In the genomic region with DNA sequence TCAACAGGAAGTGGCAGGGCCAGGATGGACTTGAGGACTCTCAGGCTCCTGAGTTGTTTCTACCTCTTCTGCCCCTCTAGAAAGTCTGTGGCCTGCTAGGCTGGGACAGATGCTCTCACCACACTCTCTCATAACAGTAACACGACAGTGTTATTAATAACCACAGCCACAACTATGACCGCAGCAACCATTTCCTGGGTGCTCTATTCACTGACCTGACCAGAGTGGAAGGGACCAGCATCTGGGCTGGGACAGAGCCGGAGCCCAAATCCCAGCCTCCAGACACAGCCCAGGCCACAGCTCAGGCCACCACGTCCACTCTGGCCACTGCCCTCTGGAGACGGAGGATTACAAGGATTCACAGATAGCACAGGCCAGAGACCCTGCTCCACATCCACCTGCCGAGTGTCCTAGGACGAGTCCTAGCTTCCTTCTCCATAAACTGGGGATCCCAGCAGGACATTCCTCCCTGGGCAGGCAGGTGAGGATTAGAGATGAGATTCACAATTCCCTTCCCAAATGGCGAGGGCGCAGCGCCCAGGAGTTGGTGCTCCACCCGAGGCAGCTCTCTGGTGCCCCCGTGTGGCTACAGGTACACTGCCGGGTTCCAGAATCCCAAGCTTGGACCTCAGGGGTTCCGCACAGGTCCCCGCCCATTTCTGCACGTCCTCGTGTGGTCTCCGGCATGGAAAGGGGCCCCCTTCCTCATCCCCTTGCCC, we compare ENCODE assay signal across 8 cellular contexts. TPM values are rescaled to one million over a fixed set of nuclear protein-coding genes. Genes with fewer than 3 reads are reported as not detected.
DNase-seq lines count a peak whose midpoint lies in the region; ATAC-seq and TF ChIP-seq lines count a peak whose summit lies in the region.

No MANE protein-coding gene starts in this region.

- H3K27me3 ChIP-seq in esophagus muscularis mucosa (peaks cover 0 to 83% (median 4%) of the 10 kb centered on the region in 4 donors), osteoblast (ENCODE audit: insufficient read depth, low read length) (peaks cover 4% of the 10 kb centered on the region)

- H3K36me3 ChIP-seq in esophagus muscularis mucosa (no peaks in the 10 kb centered on the region), osteoblast (ENCODE audit: insufficient read depth, low read length) (no peaks in the 10 kb centered on the region)

- H3K27ac Mint-ChIP-seq in activated CD8-positive, alpha-beta memory T cell treated with anti-CD3 and anti-CD28 coated beads, Interleukin-2, amount 10 ng/mL, durations not matched to agents 7 days and 5 days = no peak overlapping the region

- ATAC-seq in HG02642 (IDR thresholded peaks at IDR 0.05; ENCODE audit: poor library complexity, unreplicated experiment) = peak; percentile 75
- peak; percentile 55 for ATAC-seq in activated CD8-positive, alpha-beta memory T cell treated with anti-CD3 and anti-CD28 coated beads, Interleukin-2, amount 10 ng/mL, durations not matched to agents 7 days and 5 days

- intact Hi-C loops in esophagus muscularis mucosa (cut with DNase I) = no loop called here

- H3K4me1 ChIP-seq in esophagus muscularis mucosa (no peaks in the 10 kb centered on the region), osteoblast (ENCODE audit: insufficient read depth, low read length) (no peaks in the 10 kb centered on the region)

- H3K4me2 ChIP-seq in osteoblast (ENCODE audit: insufficient read depth, low read length) = no peak overlapping the region

- no peak for TF ChIP-seq POLR2A in esophagus muscularis mucosa (IDR thresholded peaks at IDR 0.05; ENCODE audit: low read depth)

- H3K27me3 Mint-ChIP-seq in activated CD8-positive, alpha-beta memory T cell treated with anti-CD3 and anti-CD28 coated beads, Interleukin-2, amount 10 ng/mL, durations not matched to agents 7 days and 5 days = peaks cover 16% of the 10 kb centered on the region

- DNase-seq in NCI-H2081 (lab: John Stamatoyannopoulos, UW) (peak; percentile 46 to 48), NCI-H2081 treated with DMSO at 0.1 percent for 48 hours (lab: John Stamatoyannopoulos, UW) (no peak), NCI-H2196 (lab: John Stamatoyannopoulos, UW; ENCODE audit: unreplicated experiment) (peak; percentile 71), esophagus muscularis mucosa (ENCODE audit: extremely low spot score) (no peak), osteoblast (ENCODE audit: insufficient read length, low spot score, missing footprints) (peak; percentile 96), kidney glomerular epithelial cell (lab: John Stamatoyannopoulos, UW) (no peak)
- peak; percentile 65 for DNase-seq in activated CD8-positive, alpha-beta memory T cell treated with anti-CD3 and anti-CD28 coated beads, Interleukin-2, amount 10 ng/mL, durations not matched to agents 7 days and 5 days

- TF ChIP-seq EP300 in esophagus muscularis mucosa (IDR thresholded peaks at IDR 0.05) = no peak

- no peak overlapping the region for H2AFZ ChIP-seq in osteoblast (ENCODE audit: low read length)

- H3K79me2 ChIP-seq in osteoblast (ENCODE audit: insufficient read depth, low read length) = no peaks in the 10 kb centered on the region

- no peaks in the 10 kb centered on the region for H3K9me3 Mint-ChIP-seq in activated CD8-positive, alpha-beta memory T cell treated with anti-CD3 and anti-CD28 coated beads, Interleukin-2, amount 10 ng/mL, durations not matched to agents 7 days and 5 days (ENCODE audit: low read depth)

- H3K27ac ChIP-seq in esophagus muscularis mucosa (replicated peaks in 1 of 4) (no peak overlapping the region), osteoblast (ENCODE audit: low read depth, low read length) (no peak overlapping the region)

- H3K9me3 ChIP-seq in esophagus muscularis mucosa (no peaks in the 10 kb centered on the region), osteoblast (ENCODE audit: low read depth, low read length) (no peaks in the 10 kb centered on the region)

- no peaks in the 10 kb centered on the region for H4K20me1 ChIP-seq in osteoblast (ENCODE audit: insufficient read depth, low read length)

- CTCF ChIA-PET in activated CD8-positive, alpha-beta memory T cell treated with anti-CD3 and anti-CD28 coated beads, Interleukin-2, amount 10 ng/mL, durations not matched to agents 7 days and 5 days (lab: Charles Lee) = interaction anchor here (0.6 to 1.5 kb wide), 20 partner anchors 9 to 627 kb away, joined by 3 to 16 read pairs (median 3); partner anchors contain the start of gene EFCAB6

- no peak overlapping the region for H3K4me3 ChIP-seq in esophagus muscularis mucosa
- no peak overlapping the region for H3K4me3 ChIP-seq in osteoblast (ENCODE audit: insufficient read depth, low read length)

- no peaks in the 10 kb centered on the region for H3K36me3 Mint-ChIP-seq in activated CD8-positive, alpha-beta memory T cell treated with anti-CD3 and anti-CD28 coated beads, Interleukin-2, amount 10 ng/mL, durations not matched to agents 7 days and 5 days

- H3K4me1 Mint-ChIP-seq in activated CD8-positive, alpha-beta memory T cell treated with anti-CD3 and anti-CD28 coated beads, Interleukin-2, amount 10 ng/mL, durations not matched to agents 7 days and 5 days = peaks cover 11% of the 10 kb centered on the region

- WGBS in esophagus muscularis mucosa = 34% methylated on average over 12 of the region's 18 CpGs

- H3K4me3 Mint-ChIP-seq in activated CD8-positive, alpha-beta memory T cell treated with anti-CD3 and anti-CD28 coated beads, Interleukin-2, amount 10 ng/mL, durations not matched to agents 7 days and 5 days = no peak overlapping the region

- peak; percentile 36 to 81 (median 58) for TF ChIP-seq CTCF in esophagus muscularis mucosa (IDR thresholded peaks at IDR 0.05)
- peak; percentile 68 for TF ChIP-seq CTCF in osteoblast (IDR thresholded peaks at IDR 0.05; ENCODE audit: extremely low read depth, low read depth, low read length)

RNA-seq across cellular contexts. Expression of gene PNPLA5, which starts 7.1 kb away (rescaled TPM):
- not detected for total RNA-seq in activated CD8-positive, alpha-beta memory T cell treated with anti-CD3 and anti-CD28 coated beads, Interleukin-2, amount 10 ng/mL, durations not matched to agents 7 days and 5 days
- total RNA-seq in esophagus muscularis mucosa (not detected), osteoblast (not detected in 2 replicates)

RNA-seq across cellular contexts. Expression of gene SULT4A1, which starts 22.4 kb away (rescaled TPM):
- total RNA-seq in activated CD8-positive, alpha-beta memory T cell treated with anti-CD3 and anti-CD28 coated beads, Interleukin-2, amount 10 ng/mL, durations not matched to agents 7 days and 5 days = not detected
- total RNA-seq in esophagus muscularis mucosa (1 to 10 TPM; 1.0 to 1.3 (median 1.3) TPM), osteoblast (under 0.01 TPM in 1 of 2 replicates, not detected in the other)

RNA-seq across cellular contexts. Expression of gene PNPLA3, which starts 38.8 kb away (rescaled TPM):
- under 1 TPM in 1 of 2 experiments, not detected in 1; 0.19 TPM for total RNA-seq in activated CD8-positive, alpha-beta memory T cell treated with anti-CD3 and anti-CD28 coated beads, Interleukin-2, amount 10 ng/mL, durations not matched to agents 7 days and 5 days
- total RNA-seq in esophagus muscularis mucosa = under 1 TPM in 1 of 4 donors, not detected in 3; 0.39 TPM
- total RNA-seq in osteoblast = 8.3 and 14.1 TPM in 2 replicates

Comparison
In these comparisons a context has a peak if more than half of its experiments do, and no peak if none do; other contexts are left out.
1. DNase-seq: peak in NCI-H2081 (2 of 2), NCI-H2196 (single experiment), activated CD8-positive, alpha-beta memory T cell treated with anti-CD3 and anti-CD28 coated beads, Interleukin-2, amount 10 ng/mL, durations not matched to agents 7 days and 5 days (single experiment) and osteoblast (single experiment); none in NCI-H2081 treated with DMSO at 0.1 percent for 48 hours (single experiment), esophagus muscularis mucosa (single experiment) and kidney glomerular epithelial cell (single experiment).